Comparison of ENCODE assay signal across 1 cellular context in genomic region chr11:57306941-57307598, GRCh38.
TF ChIP-seq lines count a peak whose summit lies in the region.

No MANE protein-coding gene starts in this region.

TF ChIP-seq in endothelial cell of umbilical vein, 7 proteins besides CTCF, POLR2A, EP300 and RAD21:
- TF ChIP-seq EZH2 (IDR thresholded peaks at IDR 0.05; ENCODE audit: borderline replicate concordance, low read depth, low read length, severe bottlenecking): no peak
